ENCODE assay signal across 23 cellular contexts in the genomic region with DNA sequence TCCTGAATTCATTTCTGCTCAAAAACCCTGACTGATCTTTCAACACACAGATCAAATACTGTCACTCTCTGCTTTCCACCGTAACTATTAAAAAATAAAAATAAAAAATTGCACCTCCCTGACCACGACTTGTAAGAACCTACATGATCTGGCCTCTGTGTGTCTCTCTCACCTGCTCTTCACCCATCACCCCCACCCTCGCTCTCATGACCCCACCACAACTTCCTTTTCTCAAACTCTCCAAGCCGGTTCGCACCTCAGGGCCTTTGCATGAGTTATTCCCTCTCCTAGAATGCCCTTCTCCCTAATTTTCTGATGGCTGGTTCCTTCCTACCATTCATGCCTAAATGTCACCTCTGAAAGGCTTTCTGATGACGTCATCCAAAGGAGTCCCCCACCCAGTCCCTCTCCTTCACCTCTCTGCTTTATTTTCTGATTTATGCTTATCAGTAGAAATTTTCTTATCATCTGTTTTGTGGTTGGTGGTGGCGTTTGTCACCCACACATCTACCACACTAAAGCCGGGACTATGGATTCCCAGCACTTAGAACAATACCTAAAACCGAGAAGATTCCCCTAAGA. TPM values are rescaled to one million over a fixed set of nuclear protein-coding genes. Genes with fewer than 3 reads are reported as not detected.
A peak's percentile ranks its signal among the peaks of the same experiment; 100 is the strongest.
DNase-seq lines count a peak whose midpoint lies in the region; ATAC-seq, FAIRE-seq and TF ChIP-seq lines count a peak whose summit lies in the region.
"Had no signal": no experiment of that assay in that cellular context is flagged by ENCODE, and none has a peak within 500 bp of the region (broad histone marks: within the 10 kb centered on the region; RNA-seq: fewer than 3 reads in every experiment).

No MANE protein-coding gene starts in this region.

- H3K27me3 ChIP-seq in dorsolateral prefrontal cortex, result no peaks in the 10 kb centered on the region
- H3K27me3 ChIP-seq: Peyer's patch had no signal

- peaks cover 31% of the 10 kb centered on the region for H3K27me3 Mint-ChIP-seq in activated T-helper 17 cell treated with anti-CD3 and anti-CD28 coated beads, Interleukin-2, amount 50 U/mL, for 72 hours

- FAIRE-seq in GM19239 (lab: Jason Lieb, UNC), result peak; percentile 39
- FAIRE-seq in GM12891 (lab: Jason Lieb, UNC), result no peak
- FAIRE-seq: A204.1, GM12892, H1, HTR-8/SVneo had no signal

- no peaks in the 10 kb centered on the region for H3K36me3 Mint-ChIP-seq in activated T-helper 17 cell treated with anti-CD3 and anti-CD28 coated beads, Interleukin-2, amount 50 U/mL, for 72 hours (ENCODE audit: low read depth)
- H3K36me3 Mint-ChIP-seq in stimulated activated effector memory CD8-positive, alpha-beta T cell treated with anti-CD3 and anti-CD28 coated beads, Interleukin-12 subunit alpha, Interleukin-12 subunit beta, amount 100 ng/mL, for 72 hours, result no peaks in the 10 kb centered on the region

- H3K4me3 Mint-ChIP-seq in activated T-helper 17 cell treated with anti-CD3 and anti-CD28 coated beads, Interleukin-2, amount 50 U/mL, for 72 hours, result no peak overlapping the region
- no peak overlapping the region for H3K4me3 Mint-ChIP-seq in stimulated activated effector memory CD8-positive, alpha-beta T cell treated with anti-CD3 and anti-CD28 coated beads, Interleukin-12 subunit alpha, Interleukin-12 subunit beta, amount 100 ng/mL, for 72 hours
- H3K4me3 Mint-ChIP-seq: CD4-positive, alpha-beta T cell; IgD-negative memory B cell had no signal

- TF ChIP-seq POLR2A in GM12891 (IDR thresholded peaks at IDR 0.05; ENCODE audit: low read depth, low read length), result no peak

- peak overlapping the region; percentile 26 to 98 (median 93) for H3K27ac ChIP-seq in dorsolateral prefrontal cortex
- H3K27ac ChIP-seq: HL-60, Peyer's patch had no signal

- TF ChIP-seq CTCF in dorsolateral prefrontal cortex (IDR thresholded peaks at IDR 0.05 in 54 of 56, conservative IDR thresholded peaks at IDR 0.05 in 2 of 56; ENCODE audit: low read depth in 1 of 56, partially characterized antibody in 56 of 56), result no peak

- H3K27ac Mint-ChIP-seq in activated T-helper 17 cell treated with anti-CD3 and anti-CD28 coated beads, Interleukin-2, amount 50 U/mL, for 72 hours, result peak overlapping the region; percentile 22
- H3K27ac Mint-ChIP-seq in stimulated activated effector memory CD8-positive, alpha-beta T cell treated with anti-CD3 and anti-CD28 coated beads, Interleukin-12 subunit alpha, Interleukin-12 subunit beta, amount 100 ng/mL, for 72 hours, result peak overlapping the region; percentile 2
- H3K27ac Mint-ChIP-seq: CD4-positive, alpha-beta T cell; IgD-negative memory B cell had no signal

- H3K9me3 Mint-ChIP-seq in activated T-helper 17 cell treated with anti-CD3 and anti-CD28 coated beads, Interleukin-2, amount 50 U/mL, for 72 hours, result no peaks in the 10 kb centered on the region
- H3K9me3 Mint-ChIP-seq in stimulated activated effector memory CD8-positive, alpha-beta T cell treated with anti-CD3 and anti-CD28 coated beads, Interleukin-12 subunit alpha, Interleukin-12 subunit beta, amount 100 ng/mL, for 72 hours, result no peaks in the 10 kb centered on the region
- H3K9me3 Mint-ChIP-seq: CD4-positive, alpha-beta T cell had no signal

- peaks cover 5% of the 10 kb centered on the region for H3K4me1 Mint-ChIP-seq in activated T-helper 17 cell treated with anti-CD3 and anti-CD28 coated beads, Interleukin-2, amount 50 U/mL, for 72 hours
- peaks cover 5% of the 10 kb centered on the region for H3K4me1 Mint-ChIP-seq in stimulated activated effector memory CD8-positive, alpha-beta T cell treated with anti-CD3 and anti-CD28 coated beads, Interleukin-12 subunit alpha, Interleukin-12 subunit beta, amount 100 ng/mL, for 72 hours
- H3K4me1 Mint-ChIP-seq: IgD-negative memory B cell had no signal

- DNase-seq in GM19239 (ENCODE audit: insufficient read length, low spot score) (no peak), dorsolateral prefrontal cortex (no peak), NCI-H1694 (lab: John Stamatoyannopoulos, UW) (no peak), GM12891 (ENCODE audit: insufficient read length, low spot score) (no peak), mucosa of gallbladder (ENCODE audit: low spot score) (no peak)
- no peak for DNase-seq in stimulated activated effector memory CD8-positive, alpha-beta T cell treated with anti-CD3 and anti-CD28 coated beads, Interleukin-12 subunit alpha, Interleukin-12 subunit beta, amount 100 ng/mL, for 72 hours (ENCODE audit: low spot score in 2 of 2)
- DNase-seq: CD4-positive, alpha-beta T cell; DMS153; EL; MM.1S; NCI-H1092; NCI-H1436 treated with DMSO at 0.1 percent for 48 hours; NCI-H2081 treated with DMSO at 0.1 percent for 48 hours; Peyer's patch had no signal

- intact Hi-C loops in dorsolateral prefrontal cortex (cut with DNase I), result loop anchor here (2.0 to 10.0 kb wide), 6 partner anchors 49 to 347 kb away; a partner anchor contains a TSS

- ATAC-seq in activated T-helper 17 cell treated with anti-CD3 and anti-CD28 coated beads, Interleukin-2, amount 50 U/mL, for 72 hours (replicated peaks), result no peak
- ATAC-seq in stimulated activated effector memory CD8-positive, alpha-beta T cell treated with anti-CD3 and anti-CD28 coated beads, Interleukin-12 subunit alpha, Interleukin-12 subunit beta, amount 100 ng/mL, for 72 hours, result no peak
- ATAC-seq in HG02642 (IDR thresholded peaks at IDR 0.05; ENCODE audit: poor library complexity, unreplicated experiment), result no peak
- ATAC-seq: Right ventricle myocardium inferior had no signal

- H3K4me3 ChIP-seq in dorsolateral prefrontal cortex, result peak overlapping the region in 2 of 59 donors; percentile 10 to 40
- H3K4me3 ChIP-seq: Peyer's patch had no signal

TF ChIP-seq in GM12891, 5 proteins besides CTCF, POLR2A, EP300 and RAD21:
- TF ChIP-seq SPI1 (IDR thresholded peaks at IDR 0.05; ENCODE audit: low read depth, low read length) (no peak), TAF1 (IDR thresholded peaks at IDR 0.05; ENCODE audit: low read depth, low read length) (no peak), PAX5 (IDR thresholded peaks at IDR 0.05; ENCODE audit: insufficient read depth, low read length, severe bottlenecking) (no peak), POLR2AphosphoS5 (IDR thresholded peaks at IDR 0.05; ENCODE audit: low read depth, low read length) (no peak), POU2F2 (IDR thresholded peaks at IDR 0.05; ENCODE audit: low read depth, low read length) (no peak)

RNA-seq across cellular contexts. Expression of a gene that starts 9.1 kb away (rescaled TPM):
- total RNA-seq in activated T-helper 17 cell treated with anti-CD3 and anti-CD28 coated beads, Interleukin-2, amount 50 U/mL, for 72 hours, result 1 to 10 TPM in 1 of 2 donors, not detected in 1; 1.5 TPM
- total RNA-seq in dorsolateral prefrontal cortex (10 to 100 TPM in 102 of 120 experiments, 1 to 10 TPM in 18; 7.3 to 35.6 (median 15.0) TPM), mucosa of gallbladder (39.0 TPM)
- 0.32 TPM for polyA plus RNA-seq in GM12891 (2012; ENCODE audit: low read depth, missing spikeins)
- polyA plus RNA-seq: IgD-negative memory B cell had no signal
